In genomic region chr17:82334622-82335394, GRCh38 we compare ENCODE assay signal across 8 cellular contexts. TPM values are rescaled to one million over a fixed set of nuclear protein-coding genes. Genes with fewer than 3 reads are reported as not detected.
DNase-seq lines count a peak whose midpoint lies in the region; ATAC-seq and TF ChIP-seq lines count a peak whose summit lies in the region.

No MANE protein-coding gene starts in this region.

- H3K27ac Mint-ChIP-seq in activated naive CD4-positive, alpha-beta T cell treated with anti-CD3 and anti-CD28 coated beads, Interleukin-2, amount 10 ng/mL, durations not matched to agents 7 days and 5 days, result peak overlapping the region; percentile 95

- 26 to 31% methylated on average over 16 of the region's 16 CpGs for WGBS in upper lobe of left lung, 2 donors

- H3K4me3 ChIP-seq in upper lobe of left lung, result peak overlapping the region; percentile 42 to 78 (median 70)

- H3K27ac ChIP-seq in upper lobe of left lung, result peak overlapping the region; percentile 78 to 88 (median 83)

- CTCF ChIA-PET in activated naive CD4-positive, alpha-beta T cell treated with anti-CD3 and anti-CD28 coated beads, Interleukin-2, amount 10 ng/mL, durations not matched to agents 7 days and 5 days (lab: Charles Lee), result no interaction called here

- peak; percentile 71 for ATAC-seq in left lobe of liver
- ATAC-seq in upper lobe of left lung (ENCODE audit: low FRiP score in 2 of 2), result no peak

- peaks cover 65% of the 10 kb centered on the region for H3K27me3 Mint-ChIP-seq in activated naive CD4-positive, alpha-beta T cell treated with anti-CD3 and anti-CD28 coated beads, Interleukin-2, amount 10 ng/mL, durations not matched to agents 7 days and 5 days

- H3K4me1 ChIP-seq in upper lobe of left lung, result peaks cover 40 to 66% (median 52%) of the 10 kb centered on the region in 4 donors

- peaks cover 39% of the 10 kb centered on the region for H3K4me1 Mint-ChIP-seq in activated naive CD4-positive, alpha-beta T cell treated with anti-CD3 and anti-CD28 coated beads, Interleukin-2, amount 10 ng/mL, durations not matched to agents 7 days and 5 days

- H3K9me3 ChIP-seq in upper lobe of left lung, result no peaks in the 10 kb centered on the region

- H3K9me3 Mint-ChIP-seq in activated naive CD4-positive, alpha-beta T cell treated with anti-CD3 and anti-CD28 coated beads, Interleukin-2, amount 10 ng/mL, durations not matched to agents 7 days and 5 days, result no peaks in the 10 kb centered on the region

- in situ Hi-C loops in G401 (cut with HindIII; ENCODE audit: low sequenced_read_pairs), result no loop called here

- peak in 1 of 4 donors; percentile 40 for TF ChIP-seq POLR2A in upper lobe of left lung (IDR thresholded peaks at IDR 0.05)

- peak overlapping the region; percentile 96 for H3K4me3 Mint-ChIP-seq in activated naive CD4-positive, alpha-beta T cell treated with anti-CD3 and anti-CD28 coated beads, Interleukin-2, amount 10 ng/mL, durations not matched to agents 7 days and 5 days

- H3K27me3 ChIP-seq in upper lobe of left lung, result no peaks in the 10 kb centered on the region

- peak; percentile 17 for DNase-seq in activated naive CD4-positive, alpha-beta T cell treated with Interleukin-2 at 50 U/mL for 16 hours
- DNase-seq in activated naive CD4-positive, alpha-beta T cell (lab: John Stamatoyannopoulos, UW), result no peak
- peak; percentile 58 for DNase-seq in activated naive CD4-positive, alpha-beta T cell treated with anti-CD3 and anti-CD28 coated beads, Interleukin-2, amount 10 ng/mL, durations not matched to agents 7 days and 5 days
- DNase-seq in left lobe of liver (ENCODE audit: low spot score) (peak; percentile 86), upper lobe of left lung (peak in 1 of 2 donors; percentile 67), DMS153 treated with DMSO at 0.1 percent for 48 hours (lab: John Stamatoyannopoulos, UW; ENCODE audit: unreplicated experiment) (no peak), G401 (ENCODE audit: low spot score) (no peak), NCI-H226 (no peak)

- no peaks in the 10 kb centered on the region for H3K36me3 ChIP-seq in upper lobe of left lung

- no peak for TF ChIP-seq EP300 in upper lobe of left lung (IDR thresholded peaks at IDR 0.05)

- peaks cover 2% of the 10 kb centered on the region for H3K36me3 Mint-ChIP-seq in activated naive CD4-positive, alpha-beta T cell treated with anti-CD3 and anti-CD28 coated beads, Interleukin-2, amount 10 ng/mL, durations not matched to agents 7 days and 5 days

- no peak for TF ChIP-seq CTCF in upper lobe of left lung (IDR thresholded peaks at IDR 0.05)

RNA-seq across cellular contexts. Expression of gene SECTM1, which starts 1.2 kb away (rescaled TPM):
- total RNA-seq in left lobe of liver, result 3.0 TPM
- total RNA-seq in upper lobe of left lung, result 10 to 100 TPM; 17.8 to 50.4 (median 36.2) TPM
- 3.1 and 10.5 TPM in 2 replicates for total RNA-seq in G401 (2014; rRNA removed; shearing (Covaris generic))

RNA-seq across cellular contexts. Expression of gene CD7, which starts 17.4 kb away (rescaled TPM):
- 1.4 TPM for total RNA-seq in left lobe of liver
- 10 to 100 TPM in 1 of 6 donors, 1 to 10 TPM in 5; 5.2 to 24.7 (median 7.6) TPM for total RNA-seq in upper lobe of left lung
- 3.8 and 26.3 TPM in 2 replicates for total RNA-seq in G401 (2014; rRNA removed; shearing (Covaris generic))

RNA-seq across cellular contexts. Expression of gene TEX19, which starts 24.2 kb away (rescaled TPM):
- not detected for total RNA-seq in left lobe of liver
- total RNA-seq in upper lobe of left lung, result not detected
- 5.5 and 5.7 TPM in 2 replicates for total RNA-seq in G401 (2014; rRNA removed; shearing (Covaris generic))

RNA-seq across cellular contexts. Expression of gene UTS2R, which starts 36.8 kb away (rescaled TPM):
- total RNA-seq in left lobe of liver (not detected), upper lobe of left lung (under 1 TPM in 1 of 6 donors, not detected in 5; 0.39 TPM)
- total RNA-seq in G401 (2014; rRNA removed; shearing (Covaris generic)), result 1.5 TPM in 1 of 2 replicates, not detected in the other

Comparison
In these comparisons a context has a peak if more than half of its experiments do, and no peak if none do; other contexts are left out.
1. DNase-seq: peak in activated naive CD4-positive, alpha-beta T cell treated with Interleukin-2 at 50 U/mL for 16 hours (single experiment), activated naive CD4-positive, alpha-beta T cell treated with anti-CD3 and anti-CD28 coated beads, Interleukin-2, amount 10 ng/mL, durations not matched to agents 7 days and 5 days (single experiment) and left lobe of liver (single experiment); none in activated naive CD4-positive, alpha-beta T cell (0 of 4), DMS153 treated with DMSO at 0.1 percent for 48 hours (single experiment), G401 (single experiment) and NCI-H226 (single experiment).